1 cellular context compared by ENCODE assay signal in genomic region chr6:79777713-79778579, GRCh38.
TF ChIP-seq lines count a peak whose summit lies in the region.

No MANE protein-coding gene starts in this region.

TF ChIP-seq in HepG2, 621 proteins besides CTCF, POLR2A, EP300 and RAD21 (continued from another document and continues in another):
- TF ChIP-seq CEBPZ (IDR thresholded peaks at IDR 0.05; ENCODE audit: low read length) (no peak), MLXIP (CRISPR knock-in tag; IDR thresholded peaks at IDR 0.05; ENCODE audit: borderline replicate concordance) (no peak), TEAD2 (CRISPR knock-in tag; IDR thresholded peaks at IDR 0.05) (no peak), ZIK1 (CRISPR knock-in tag; IDR thresholded peaks at IDR 0.05; ENCODE audit: borderline replicate concordance, low read depth) (0 out of 2 replicates have a peak, but pooled peaks have one; percentile 42), TBL1XR1 (IDR thresholded peaks at IDR 0.05; ENCODE audit: borderline replicate concordance, low read length, partially characterized antibody) (no peak), MIER2 (CRISPR knock-in tag; IDR thresholded peaks at IDR 0.05) (no peak), ZNF772 (CRISPR knock-in tag; IDR thresholded peaks at IDR 0.05) (no peak), ZBTB14 (CRISPR knock-in tag; IDR thresholded peaks at IDR 0.05) (no peak), TAF1 (CRISPR knock-in tag; IDR thresholded peaks at IDR 0.05) (no peak), FOXO1 (CRISPR knock-in tag; IDR thresholded peaks at IDR 0.05) (peak; percentile 34; the same call in 1 of the 2 replicates), THAP7 (CRISPR knock-in tag; IDR thresholded peaks at IDR 0.05) (peak; percentile 74; the same call in 1 of the 2 replicates), ZNF292 (CRISPR knock-in tag; IDR thresholded peaks at IDR 0.05; ENCODE audit: borderline replicate concordance, low read depth) (0 out of 2 replicates have a peak, but pooled peaks have one; percentile 45), MIXL1 (CRISPR knock-in tag; IDR thresholded peaks at IDR 0.05) (no peak), ZMYM2 (CRISPR knock-in tag; IDR thresholded peaks at IDR 0.05) (peak; percentile 24; the same call in 1 of the 2 replicates), IKZF5 (CRISPR knock-in tag; IDR thresholded peaks at IDR 0.05) (peak; percentile 53; the same call in 1 of the 2 replicates), ZNF407 (CRISPR knock-in tag; IDR thresholded peaks at IDR 0.05; ENCODE audit: not compliant biosample characterization) (no peak), KLF12 (CRISPR knock-in tag; IDR thresholded peaks at IDR 0.05; ENCODE audit: borderline replicate concordance) (no peak), ZBTB42 (CRISPR knock-in tag; IDR thresholded peaks at IDR 0.05) (no peak), ZNF790 (CRISPR knock-in tag; IDR thresholded peaks at IDR 0.05; ENCODE audit: borderline replicate concordance) (no peak), ZNF446 (CRISPR knock-in tag; IDR thresholded peaks at IDR 0.05) (no peak), SAFB2 (CRISPR knock-in tag; IDR thresholded peaks at IDR 0.05; ENCODE audit: borderline replicate concordance, low read depth) (no peak), NBN (conservative IDR thresholded peaks at IDR 0.05) (no peak), KDM2A (CRISPR knock-in tag; IDR thresholded peaks at IDR 0.05; ENCODE audit: borderline replicate concordance, low read depth) (peak; percentile 69; the same call in 1 of the 2 replicates), ZNF367 (CRISPR knock-in tag; IDR thresholded peaks at IDR 0.05; ENCODE audit: borderline replicate concordance) (no peak), NFKBIZ (CRISPR knock-in tag; IDR thresholded peaks at IDR 0.05) (0 out of 2 replicates have a peak, but pooled peaks have one; percentile 14), MYC (CRISPR knock-in tag; IDR thresholded peaks at IDR 0.05; ENCODE audit: borderline replicate concordance) (peak; percentile 54; the same call in 1 of the 2 replicates), ZNF333 (CRISPR knock-in tag; IDR thresholded peaks at IDR 0.05; ENCODE audit: borderline replicate concordance) (no peak), ZSCAN30 (CRISPR knock-in tag; IDR thresholded peaks at IDR 0.05) (no peak), PAX8 (CRISPR knock-in tag; IDR thresholded peaks at IDR 0.05; ENCODE audit: borderline replicate concordance) (no peak), ZNF251 (CRISPR knock-in tag; IDR thresholded peaks at IDR 0.05) (no peak), NKX3-1 (CRISPR knock-in tag; IDR thresholded peaks at IDR 0.05) (no peak), ZNF501 (CRISPR knock-in tag; IDR thresholded peaks at IDR 0.05) (peak; percentile 69), HNRNPUL1 (IDR thresholded peaks at IDR 0.05; ENCODE audit: low read depth, low read length) (no peak), ZFP90 (CRISPR knock-in tag; IDR thresholded peaks at IDR 0.05; ENCODE audit: borderline replicate concordance) (0 out of 2 replicates have a peak, but pooled peaks have one; percentile 41), NR2C2 (CRISPR knock-in tag; IDR thresholded peaks at IDR 0.05; ENCODE audit: borderline replicate concordance) (no peak), ZNF512 (CRISPR knock-in tag; IDR thresholded peaks at IDR 0.05) (no peak)
